In genomic region chr3:62415312-62415791, GRCh38 we compare ENCODE assay signal across 19 cellular contexts. TPM values are rescaled to one million over a fixed set of nuclear protein-coding genes. Genes with fewer than 3 reads are reported as not detected.
DNase-seq lines count a peak whose midpoint lies in the region; ATAC-seq, FAIRE-seq and TF ChIP-seq lines count a peak whose summit lies in the region.
"Had no signal": no experiment of that assay in that cellular context is flagged by ENCODE, and none has a peak within 500 bp of the region (broad histone marks: within the 10 kb centered on the region; RNA-seq: fewer than 3 reads in every experiment).

No MANE protein-coding gene starts in this region.

- no peak overlapping the region for H2BK5ac ChIP-seq in neuronal stem cell (ENCODE audit: low read length)

- H3K14ac ChIP-seq in neuronal stem cell (ENCODE audit: low read length), result no peak overlapping the region

- no peak overlapping the region for H3K4ac ChIP-seq in neuronal stem cell (ENCODE audit: low read length)

- no peak overlapping the region for H3K9ac ChIP-seq in neuronal stem cell (ENCODE audit: low read depth, low read length, poor library complexity)

- H2BK120ac ChIP-seq in neuronal stem cell (ENCODE audit: low read depth, low read length), result no peak overlapping the region

- H3K23ac ChIP-seq in neuronal stem cell (ENCODE audit: low read depth, low read length, poor library complexity), result no peak overlapping the region

- H3K27me3 ChIP-seq in HAP-1 (ENCODE audit: low read depth), result no peaks in the 10 kb centered on the region
- H3K27me3 ChIP-seq in neuronal stem cell (ENCODE audit: control insufficient read depth in 3 of 3, insufficient read depth in 3 of 3, low read depth in 1 of 3, low read length in 3 of 3), result peaks cover 0 to 57% (median 39%) of the 10 kb centered on the region in 3 experiments
- no peaks in the 10 kb centered on the region for H3K27me3 ChIP-seq in tibial nerve
- H3K27me3 ChIP-seq: esophagus muscularis mucosa had no signal

- no peak for ATAC-seq in HG03039 (IDR thresholded peaks at IDR 0.05; ENCODE audit: unreplicated experiment)
- ATAC-seq: activated CD8-positive, alpha-beta T cell treated with anti-CD3 and anti-CD28 coated beads, Interleukin-2, amount 10 ng/mL, durations not matched to agents 7 days and 5 days; GM12878; left ventricle myocardium superior had no signal

- H2AFZ ChIP-seq in neuronal stem cell (ENCODE audit: low read length), result no peak overlapping the region

- no peaks in the 10 kb centered on the region for H3K79me1 ChIP-seq in neuronal stem cell (ENCODE audit: low read depth, low read length)

- no peak overlapping the region for H3K4me3 ChIP-seq in HAP-1
- no peak overlapping the region for H3K4me3 ChIP-seq in neuronal stem cell (ENCODE audit: low read length in 2 of 2)
- no peak overlapping the region for H3K4me3 ChIP-seq in tibial nerve
- H3K4me3 ChIP-seq: coronary artery, esophagus muscularis mucosa, GM12878 had no signal

- TF ChIP-seq POLR2A in tibial nerve (IDR thresholded peaks at IDR 0.05) (no peak), GM12891 (IDR thresholded peaks at IDR 0.05; ENCODE audit: low read depth, low read length) (no peak)

- TF ChIP-seq EP300 in tibial nerve (IDR thresholded peaks at IDR 0.05), result no peak

- in situ Hi-C loops in HAP-1 (cut with MboI; ENCODE audit: low sequenced_read_pairs), result no loop called here

- H3K36me3 ChIP-seq in HAP-1 (replicated peaks) (no peaks in the 10 kb centered on the region), neuronal stem cell (replicated peaks in 1 of 2; ENCODE audit: control insufficient read depth in 2 of 2, insufficient read depth in 2 of 2, low read length in 2 of 2) (no peaks in the 10 kb centered on the region), tibial nerve (no peaks in the 10 kb centered on the region)
- H3K36me3 ChIP-seq: esophagus muscularis mucosa had no signal

- no peak overlapping the region for H2AK5ac ChIP-seq in neuronal stem cell (ENCODE audit: low read depth, low read length)

- peak overlapping the region; percentile 75 for H3K27ac ChIP-seq in neuronal stem cell (replicated peaks; ENCODE audit: low read length)
- no peak overlapping the region for H3K27ac ChIP-seq in tibial nerve
- H3K27ac ChIP-seq: coronary artery, esophagus muscularis mucosa, HL-60 had no signal

- no peak overlapping the region for H2BK15ac ChIP-seq in neuronal stem cell (ENCODE audit: low read length)

- no peak for TF ChIP-seq CTCF in tibial nerve (IDR thresholded peaks at IDR 0.05)

- H3K18ac ChIP-seq in neuronal stem cell (ENCODE audit: low read length), result no peak overlapping the region

- H3K9me3 ChIP-seq in HAP-1 (no peaks in the 10 kb centered on the region), neuronal stem cell (replicated peaks in 1 of 2; ENCODE audit: control insufficient read depth in 2 of 2, insufficient read depth in 1 of 2, low read depth in 1 of 2, low read length in 2 of 2) (peaks cover 0 to 9% of the 10 kb centered on the region in 2 donors), tibial nerve (no peaks in the 10 kb centered on the region)
- H3K9me3 ChIP-seq: esophagus muscularis mucosa had no signal

- WGBS in neuronal stem cell (ENCODE audit: extremely low coverage in 2 of 2, insufficient read length in 2 of 2, insufficient replicate concordance in 1 of 2), 2 donors, result no CpG with 5 or more reads among the region's 8 CpGs
- WGBS in tibial nerve, 2 donors, result 30 to 33% methylated on average over 8 of the region's 8 CpGs

- no peak for FAIRE-seq in GM12891 (lab: Jason Lieb, UNC)
- FAIRE-seq: GM12878, TTC549 had no signal

- peak overlapping the region; percentile 60 for H3K4me2 ChIP-seq in neuronal stem cell (ENCODE audit: insufficient read depth, low read length, poor library complexity, severe bottlenecking)

- H4K8ac ChIP-seq in neuronal stem cell (ENCODE audit: low read depth, low read length), result no peak overlapping the region

- H3K4me1 ChIP-seq in HAP-1, result peaks cover 16% of the 10 kb centered on the region
- H3K4me1 ChIP-seq in neuronal stem cell (ENCODE audit: control insufficient read depth in 2 of 2, insufficient read depth in 1 of 2, low read depth in 1 of 2, low read length in 2 of 2), result peaks cover 18 to 19% of the 10 kb centered on the region in 2 donors
- H3K4me1 ChIP-seq in tibial nerve, result no peaks in the 10 kb centered on the region
- H3K4me1 ChIP-seq: esophagus muscularis mucosa had no signal

- no peak overlapping the region for H2BK12ac ChIP-seq in neuronal stem cell (ENCODE audit: low read length)

- H4K91ac ChIP-seq in neuronal stem cell (ENCODE audit: low read depth, low read length, poor library complexity), result no peak overlapping the region

- DNase-seq in HAP-1 (ENCODE audit: low spot score in 2 of 2), result peak; percentile 59 to 61
- peak; percentile 60 for DNase-seq in NCI-H2171 (lab: John Stamatoyannopoulos, UW)
- peak; percentile 87 for DNase-seq in ecto neural progenitor cell (ENCODE audit: low spot score)
- peak; percentile 95 for DNase-seq in neuronal stem cell (ENCODE audit: low spot score)
- no peak for DNase-seq in tibial nerve (ENCODE audit: low spot score in 2 of 2)
- DNase-seq in GM12891 (ENCODE audit: insufficient read length, low spot score), result no peak
- no peak for DNase-seq in COLO829 (ENCODE audit: low spot score)
- DNase-seq: activated CD8-positive, alpha-beta T cell treated with anti-CD3 and anti-CD28 coated beads, Interleukin-2, amount 10 ng/mL, durations not matched to agents 7 days and 5 days; activated effector memory CD4-positive, alpha-beta T cell treated with Interleukin-2 at 50 U/mL for 16 hours; left ventricle myocardium superior; NCI-H1930 had no signal

TF ChIP-seq in GM12891, 5 proteins besides CTCF, POLR2A, EP300 and RAD21:
- TF ChIP-seq POLR2AphosphoS5 (IDR thresholded peaks at IDR 0.05; ENCODE audit: low read depth, low read length) (no peak), TAF1 (IDR thresholded peaks at IDR 0.05; ENCODE audit: low read depth, low read length) (no peak), PAX5 (IDR thresholded peaks at IDR 0.05; ENCODE audit: insufficient read depth, low read length, severe bottlenecking) (no peak), POU2F2 (IDR thresholded peaks at IDR 0.05; ENCODE audit: low read depth, low read length) (no peak), SPI1 (IDR thresholded peaks at IDR 0.05; ENCODE audit: low read depth, low read length) (no peak)
TF ChIP-seq in GM12891: peak in this region for 0.

RNA-seq across cellular contexts. Expression of gene FEZF2, which starts 42.0 kb away (rescaled TPM):
- 28.9 TPM for polyA plus RNA-seq in neuronal stem cell (2013, experiment 1 of 2)
- polyA plus RNA-seq in neuronal stem cell (2013, experiment 2 of 2), result 28.1 TPM
- not detected for total RNA-seq in tibial nerve
- not detected for polyA plus RNA-seq in GM12891 (2012; ENCODE audit: low read depth, missing spikeins)
- total RNA-seq: activated CD8-positive, alpha-beta T cell treated with anti-CD3 and anti-CD28 coated beads, Interleukin-2, amount 10 ng/mL, durations not matched to agents 7 days and 5 days; esophagus muscularis mucosa; GM12878; left ventricle myocardium superior; LHCN-M2; SK-MEL-5 had no signal
- polyA plus RNA-seq: GM12878 had no signal

Comparison
In these comparisons a context has a peak if more than half of its experiments do, and no peak if none do; other contexts are left out.
1. DNase-seq: peak in HAP-1 (2 of 2), NCI-H2171 (single experiment), ecto neural progenitor cell (single experiment) and neuronal stem cell (single experiment); none in tibial nerve (0 of 2), GM12891 (single experiment) and COLO829 (single experiment).